Comparison of ENCODE assay signal across 9 cellular contexts in genomic region chr5:172293054-172293744, GRCh38. TPM values are rescaled to one million over a fixed set of nuclear protein-coding genes. Genes with fewer than 3 reads are reported as not detected.
DNase-seq lines count a peak whose midpoint lies in the region; ATAC-seq, FAIRE-seq and TF ChIP-seq lines count a peak whose summit lies in the region.
"Had no signal": no experiment of that assay in that cellular context is flagged by ENCODE, and none has a peak within 500 bp of the region (broad histone marks: within the 10 kb centered on the region; RNA-seq: fewer than 3 reads in every experiment).

No MANE protein-coding gene starts in this region.

- POLR2A ChIA-PET in Caco-2 (lab: Charles Lee) (no interaction called here), endothelial cell of umbilical vein (lab: Charles Lee) (interaction anchor here (1.8 kb wide), 1 partner anchor 10 kb away, joined by 7 read pairs; the partner anchor contains the start of gene UBTD2)
- POLR2A ChIA-PET in naive thymus-derived CD8-positive, alpha-beta T cell (lab: Charles Lee): interaction anchor here (0.5 to 1.2 kb wide), 3 partner anchors 105 to 184 kb away, joined by 3 read pairs; partner anchors contain the start of gene STK10

- dilution Hi-C loops in endothelial cell of umbilical vein (cut with MboI; ENCODE audit: extremely low pct_ligation_motif_present, low sequenced_read_pairs): no loop called here

- H3K4me3 ChIP-seq in Caco-2 (ENCODE audit: low read depth, low read length) (no peak overlapping the region), HL-60 (replicated peaks; ENCODE audit: insufficient read depth, low read length) (no peak overlapping the region), endothelial cell of umbilical vein (replicated peaks in 1 of 3; ENCODE audit: insufficient read depth in 1 of 3, low read depth in 1 of 3, low read length in 3 of 3) (no peak overlapping the region)

- no peaks in the 10 kb centered on the region for H3K9me3 Mint-ChIP-seq in Caco-2 (ENCODE audit: unreplicated experiment)
- H3K9me3 Mint-ChIP-seq in naive thymus-derived CD8-positive, alpha-beta T cell: no peaks in the 10 kb centered on the region

- peak; percentile 84 for ATAC-seq in GM19467 (IDR thresholded peaks at IDR 0.05; ENCODE audit: unreplicated experiment)
- ATAC-seq in naive thymus-derived CD8-positive, alpha-beta T cell: peak; percentile 98 to 100

- no peak for TF ChIP-seq POLR2A in endothelial cell of umbilical vein (IDR thresholded peaks at IDR 0.05; ENCODE audit: low read depth, low read length)

- peak; percentile 67 to 73 for DNase-seq in Caco-2
- DNase-seq in HL-60 (ENCODE audit: low read depth in 1 of 2, low spot score in 1 of 2): peak; percentile 30 to 80
- peak; percentile 47 to 78 for DNase-seq in NOMO-1 (lab: John Stamatoyannopoulos, UW; ENCODE audit: unreplicated experiment in 2 of 2)
- peak in 2 of 3 experiments; percentile 11 to 30 for DNase-seq in activated CD8-positive, alpha-beta memory T cell treated with anti-CD3 and anti-CD28 coated beads for 48 hours (ENCODE audit: low read depth in 2 of 3, low spot score in 2 of 3)
- peak; percentile 63 for DNase-seq in endothelial cell of umbilical vein (ENCODE audit: low read depth, low spot score)
- peak; percentile 12 to 81 (median 54) for DNase-seq in naive thymus-derived CD8-positive, alpha-beta T cell
- peak; percentile 62 for DNase-seq in stromal cell of bone marrow (ENCODE audit: low read depth)

- H3K4me3 Mint-ChIP-seq in Caco-2 (ENCODE audit: unreplicated experiment): no peak overlapping the region
- no peak overlapping the region for H3K4me3 Mint-ChIP-seq in naive thymus-derived CD8-positive, alpha-beta T cell

- H3K9me3 ChIP-seq in Caco-2: no peaks in the 10 kb centered on the region
- H3K9me3 ChIP-seq in endothelial cell of umbilical vein (replicated peaks; ENCODE audit: control insufficient read depth, insufficient read depth, low read length): no peaks in the 10 kb centered on the region

- H3K27ac ChIP-seq in HL-60 (replicated peaks): no peak overlapping the region
- no peak overlapping the region for H3K27ac ChIP-seq in endothelial cell of umbilical vein (ENCODE audit: insufficient read depth, low read depth, low read length)

- H3K27ac Mint-ChIP-seq in Caco-2 (ENCODE audit: unreplicated experiment): no peak overlapping the region
- no peak overlapping the region for H3K27ac Mint-ChIP-seq in naive thymus-derived CD8-positive, alpha-beta T cell

- BruUV-seq in Caco-2 (replicated peaks; lab: Mats Ljungman, UMichigan) (no TSS peak), endothelial cell of umbilical vein (replicated peaks; lab: Mats Ljungman, UMichigan) (no TSS peak)

- no peaks in the 10 kb centered on the region for H3K27me3 ChIP-seq in Caco-2 (replicated peaks; ENCODE audit: control insufficient read depth, insufficient read depth, low read length)
- H3K27me3 ChIP-seq in HL-60 (ENCODE audit: insufficient read depth, poor library complexity, severe bottlenecking): no peaks in the 10 kb centered on the region
- H3K27me3 ChIP-seq in endothelial cell of umbilical vein (ENCODE audit: control insufficient read depth in 2 of 2, insufficient read depth in 2 of 2, low read length in 2 of 2): peaks cover 2 to 7% of the 10 kb centered on the region in 2 experiments

- H3K9me1 ChIP-seq in endothelial cell of umbilical vein (replicated peaks; ENCODE audit: control insufficient read depth, extremely low read depth, insufficient read depth, low read length): no peaks in the 10 kb centered on the region

- no peaks in the 10 kb centered on the region for H3K4me1 ChIP-seq in Caco-2
- no peaks in the 10 kb centered on the region for H3K4me1 ChIP-seq in endothelial cell of umbilical vein (ENCODE audit: control insufficient read depth, extremely low read depth, insufficient read depth, low read length)

- CTCF ChIA-PET in Caco-2 (lab: Charles Lee) (interaction anchor here (0.6 to 1.6 kb wide), 5 partner anchors 21 to 197 kb away, joined by 3 to 7 read pairs (median 3); no protein-coding TSS in a partner anchor), endothelial cell of umbilical vein (lab: Charles Lee) (interaction anchor here (0.6 to 3.6 kb wide), 27 partner anchors 8 to 405 kb away, joined by 3 to 36 read pairs (median 5); partner anchors contain the start of genes STK10 and UBTD2)

- H3K79me2 ChIP-seq in endothelial cell of umbilical vein (ENCODE audit: control insufficient read depth, insufficient read depth, low read length): no peaks in the 10 kb centered on the region

- H2AFZ ChIP-seq in endothelial cell of umbilical vein (ENCODE audit: low read depth, low read length): no peak overlapping the region

- intact Hi-C loops in Caco-2 (cut with micrococcal nuclease; ENCODE audit: unreplicated experiment) (loop anchor here (1.0 kb wide), 2 partner anchors 186 to 381 kb away; no protein-coding TSS in a partner anchor), endothelial cell of umbilical vein (cut with micrococcal nuclease) (loop anchor here (1.0 to 2.0 kb wide), 4 partner anchors 105 to 381 kb away; partner anchors contain the start of gene STK10)

- H3K36me3 Mint-ChIP-seq in Caco-2 (ENCODE audit: insufficient read depth, unreplicated experiment): no peaks in the 10 kb centered on the region
- no peaks in the 10 kb centered on the region for H3K36me3 Mint-ChIP-seq in naive thymus-derived CD8-positive, alpha-beta T cell

- no peaks in the 10 kb centered on the region for H3K4me1 Mint-ChIP-seq in Caco-2 (ENCODE audit: low read depth, unreplicated experiment)
- peaks cover 2 to 5% (median 4%) of the 10 kb centered on the region in 4 donors for H3K4me1 Mint-ChIP-seq in naive thymus-derived CD8-positive, alpha-beta T cell

- H3K9ac ChIP-seq in endothelial cell of umbilical vein (replicated peaks; ENCODE audit: extremely low read depth, insufficient read depth, low read length): no peak overlapping the region

- H3K4me2 ChIP-seq in endothelial cell of umbilical vein (ENCODE audit: insufficient read depth, low read length): no peak overlapping the region

- H3K27me3 Mint-ChIP-seq in Caco-2 (ENCODE audit: insufficient read depth, unreplicated experiment): no peaks in the 10 kb centered on the region
- peaks cover 0 to 6% (median 0%) of the 10 kb centered on the region in 5 donors for H3K27me3 Mint-ChIP-seq in naive thymus-derived CD8-positive, alpha-beta T cell

- peak; percentile 94 for FAIRE-seq in endothelial cell of umbilical vein (lab: Jason Lieb, UNC)
- FAIRE-seq: colon had no signal

- H3K36me3 ChIP-seq in Caco-2 (ENCODE audit: control insufficient read depth, insufficient read depth, low read length): no peaks in the 10 kb centered on the region
- no peaks in the 10 kb centered on the region for H3K36me3 ChIP-seq in endothelial cell of umbilical vein (ENCODE audit: control insufficient read depth in 2 of 2, extremely low read depth in 1 of 2, insufficient read depth in 2 of 2, low read length in 2 of 2)

- TF ChIP-seq CTCF in Caco-2 (IDR thresholded peaks at IDR 0.05; ENCODE audit: insufficient read depth in 1 of 2, low read depth in 1 of 2, low read length in 1 of 2, severe bottlenecking in 1 of 2, unreplicated experiment in 1 of 2): peak; percentile 87 to 88
- peak; percentile 85 for TF ChIP-seq CTCF in HL-60 (IDR thresholded peaks at IDR 0.05; ENCODE audit: insufficient read depth, low read length)
- peak; percentile 81 to 87 for TF ChIP-seq CTCF in endothelial cell of umbilical vein (IDR thresholded peaks at IDR 0.05; ENCODE audit: extremely low read depth in 1 of 2, insufficient read depth in 1 of 2, low read depth in 1 of 2, low read length in 2 of 2)

- no peaks in the 10 kb centered on the region for H4K20me1 ChIP-seq in endothelial cell of umbilical vein (replicated peaks; ENCODE audit: control insufficient read depth, extremely low read depth, insufficient read depth, low read length)

TF ChIP-seq in endothelial cell of umbilical vein, 7 proteins besides CTCF, POLR2A, EP300 and RAD21:
- TF ChIP-seq MYC (IDR thresholded peaks at IDR 0.05; ENCODE audit: low read depth, low read length) (no peak), GATA2 (IDR thresholded peaks at IDR 0.05; ENCODE audit: insufficient read depth, insufficient read length, low read depth, low read length) (no peak), FOS (IDR thresholded peaks at IDR 0.05; ENCODE audit: borderline replicate concordance, insufficient read depth, low read length) (no peak), JUN (IDR thresholded peaks at IDR 0.05; ENCODE audit: borderline replicate concordance, insufficient read depth, insufficient read length, low read depth) (no peak)
- TF ChIP-seq, protein P1, sequence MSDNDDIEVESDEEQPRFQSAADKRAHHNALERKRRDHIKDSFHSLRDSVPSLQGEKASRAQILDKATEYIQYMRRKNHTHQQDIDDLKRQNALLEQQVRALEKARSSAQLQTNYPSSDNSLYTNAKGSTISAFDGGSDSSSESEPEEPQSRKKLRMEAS (IDR thresholded peaks at IDR 0.05; ENCODE audit: insufficient read depth, insufficient read length): no peak

RNA-seq across cellular contexts. Expression of gene UBTD2, which starts 9.6 kb away (rescaled TPM):
- 32.4 and 33.2 TPM in 2 replicates for total RNA-seq in Caco-2 (2022)
- total RNA-seq in endothelial cell of umbilical vein: 21.6 and 22.6 TPM in 2 replicates
- polyA plus RNA-seq in endothelial cell of umbilical vein: 7.7 and 10.1 TPM in 2 replicates
- polyA plus RNA-seq in endothelial cell of umbilical vein (2011; cell fraction: cytosol; rRNA removed): 13.3 TPM in 2 replicates
- polyA plus RNA-seq in endothelial cell of umbilical vein (2011; cell fraction: nucleus; rRNA removed): 9.1 and 10.8 TPM in 2 replicates
- polyA plus RNA-seq in endothelial cell of umbilical vein (2012): 15.8 and 21.8 TPM in 2 replicates
- 14.5 and 16.1 TPM in 2 replicates for polyA minus RNA-seq in endothelial cell of umbilical vein
- 9.9 TPM for polyA minus RNA-seq in endothelial cell of umbilical vein (2011; cell fraction: cytosol; rRNA and poly(A)+ RNA removed)
- 7.2 and 9.9 TPM in 2 replicates for polyA minus RNA-seq in endothelial cell of umbilical vein (2011; cell fraction: nucleus; rRNA and poly(A)+ RNA removed)
- total RNA-seq in naive thymus-derived CD8-positive, alpha-beta T cell: 1 to 10 TPM; 6.0 to 6.1 TPM
- polyA plus RNA-seq in naive thymus-derived CD8-positive, alpha-beta T cell: 1 to 10 TPM; 1.2 to 4.3 (median 2.7) TPM
